25 cellular contexts compared by ENCODE assay signal in the genomic region with DNA sequence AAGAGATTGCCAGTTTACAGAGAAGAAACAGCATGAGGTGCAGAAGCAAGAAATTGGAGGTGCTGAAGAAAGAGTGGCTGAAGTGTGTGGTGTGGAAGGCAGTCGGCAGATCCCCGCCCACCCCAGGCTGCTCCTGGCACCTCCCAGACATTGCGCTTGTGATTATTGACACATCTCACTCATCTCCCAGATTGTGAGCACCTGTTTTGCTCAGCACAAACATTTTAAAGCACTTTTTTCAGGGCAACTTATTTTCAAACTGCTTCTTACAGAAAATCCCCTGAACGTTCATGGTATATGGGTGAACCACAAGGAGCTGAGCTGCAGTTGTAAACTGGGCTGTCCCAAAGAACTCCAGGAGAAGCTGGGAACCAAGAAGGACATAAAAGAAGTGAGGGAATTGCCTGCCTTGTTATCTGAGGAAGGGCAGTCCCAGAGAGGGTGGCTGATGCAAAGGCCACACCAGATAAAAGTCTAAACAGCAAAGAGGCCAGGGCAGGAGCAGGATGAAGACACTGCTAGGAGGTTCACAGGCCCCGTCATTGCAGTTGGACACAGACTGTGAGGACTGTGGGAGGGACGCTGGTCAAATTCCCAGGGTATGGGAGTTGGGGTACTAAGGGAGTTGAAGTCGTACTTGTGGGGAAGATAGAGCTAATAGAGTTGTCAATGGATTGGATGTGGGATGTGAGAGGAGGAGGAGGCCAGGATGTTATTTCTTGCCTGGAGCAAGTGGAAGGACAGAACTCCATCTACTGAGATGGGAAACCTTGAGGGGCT.
DNase-seq lines count a peak whose midpoint lies in the region; ATAC-seq and TF ChIP-seq lines count a peak whose summit lies in the region.
"Had no signal": no experiment of that assay in that cellular context is flagged by ENCODE, and none has a peak within 500 bp of the region (broad histone marks: within the 10 kb centered on the region; RNA-seq: fewer than 3 reads in every experiment).

No MANE protein-coding gene starts in this region.

- CTCF ChIA-PET in activated CD8-positive, alpha-beta memory T cell treated with anti-CD3 and anti-CD28 coated beads, Interleukin-2, amount 10 ng/mL, durations not matched to agents 7 days and 5 days (lab: Charles Lee) = interaction anchor here (0.8 to 2.6 kb wide), 2 partner anchors 14 to 71 kb away, joined by 3 to 10 read pairs; no protein-coding TSS in a partner anchor

- no peaks in the 10 kb centered on the region for H3K36me3 ChIP-seq in H7 (replicated peaks; ENCODE audit: control insufficient read depth, insufficient read depth, low read length)

- peak overlapping the region; percentile 76; the same call in 1 of the 2 replicates for H3K27ac ChIP-seq in HL-60 (replicated peaks)
- H3K27ac ChIP-seq: GM23248 had no signal

- no peak for TF ChIP-seq POLR2A in erythroblast (IDR thresholded peaks at IDR 0.05; ENCODE audit: low read length)

- H3K27ac Mint-ChIP-seq in activated CD8-positive, alpha-beta memory T cell treated with anti-CD3 and anti-CD28 coated beads, Interleukin-2, amount 10 ng/mL, durations not matched to agents 7 days and 5 days = peak overlapping the region; percentile 27
- peak overlapping the region; percentile 83 for H3K27ac Mint-ChIP-seq in stimulated activated effector memory CD8-positive, alpha-beta T cell treated with anti-CD3 and anti-CD28 coated beads, Interleukin-12 subunit alpha, Interleukin-12 subunit beta, amount 100 ng/mL, for 72 hours

- no peak for ATAC-seq in activated CD8-positive, alpha-beta memory T cell treated with anti-CD3 and anti-CD28 coated beads, Interleukin-2, amount 10 ng/mL, durations not matched to agents 7 days and 5 days
- ATAC-seq in stimulated activated effector memory CD8-positive, alpha-beta T cell treated with anti-CD3 and anti-CD28 coated beads, Interleukin-12 subunit alpha, Interleukin-12 subunit beta, amount 100 ng/mL, for 72 hours = no peak
- ATAC-seq: body of pancreas had no signal

- H3K27me3 ChIP-seq in HL-60 (ENCODE audit: insufficient read depth, poor library complexity, severe bottlenecking) (no peaks in the 10 kb centered on the region), H7 (ENCODE audit: control insufficient read depth, insufficient read depth, low read length) (no peaks in the 10 kb centered on the region)
- H3K27me3 ChIP-seq: BLaER1 treated with 17β-estradiol and CSF1 and Interleukin-3, amounts not matched to agents 10 nM and 100 nM; body of pancreas had no signal

- no peak for TF ChIP-seq CTCF in HL-60 (IDR thresholded peaks at IDR 0.05; ENCODE audit: insufficient read depth, low read length)

- H3K4me3 ChIP-seq in HL-60 (replicated peaks; ENCODE audit: insufficient read depth, low read length) = no peak overlapping the region
- no peak overlapping the region for H3K4me3 ChIP-seq in H7 (ENCODE audit: insufficient read depth, low read depth, low read length)
- H3K4me3 ChIP-seq: BLaER1 treated with 17β-estradiol and CSF1 and Interleukin-3, amounts not matched to agents 10 nM and 100 nM; body of pancreas; GM23248; lung had no signal

- no peak overlapping the region for H3K4me3 Mint-ChIP-seq in activated CD8-positive, alpha-beta memory T cell treated with anti-CD3 and anti-CD28 coated beads, Interleukin-2, amount 10 ng/mL, durations not matched to agents 7 days and 5 days
- no peak overlapping the region for H3K4me3 Mint-ChIP-seq in stimulated activated effector memory CD8-positive, alpha-beta T cell treated with anti-CD3 and anti-CD28 coated beads, Interleukin-12 subunit alpha, Interleukin-12 subunit beta, amount 100 ng/mL, for 72 hours

- H3K27me3 Mint-ChIP-seq in activated CD8-positive, alpha-beta memory T cell treated with anti-CD3 and anti-CD28 coated beads, Interleukin-2, amount 10 ng/mL, durations not matched to agents 7 days and 5 days = no peaks in the 10 kb centered on the region
- H3K27me3 Mint-ChIP-seq: stimulated activated naive CD8-positive, alpha-beta T cell treated with anti-CD3 and anti-CD28 coated beads, Interleukin-15, Interleukin-2, amounts not matched to agents 100 ng/mL and 50 ng/mL, for 24 hours had no signal

- DNase-seq in activated CD8-positive, alpha-beta memory T cell treated with anti-CD3 and anti-CD28 coated beads, Interleukin-2, amount 10 ng/mL, durations not matched to agents 7 days and 5 days = no peak
- DNase-seq in activated CD8-positive, alpha-beta memory T cell treated with anti-CD3 and anti-CD28 coated beads, Interleukin-2, amount 50 U/mL, for 48 hours = no peak
- DNase-seq in HL-60 (ENCODE audit: low read depth in 1 of 2, low spot score in 1 of 2) (no peak), erythroblast (lab: John Stamatoyannopoulos, UW) (peak; percentile 79 to 86), HPDE6-E6E7 (ENCODE audit: extremely low spot score) (no peak), SIG-M5 (lab: John Stamatoyannopoulos, UW) (no peak), H7 (no peak)
- no peak for DNase-seq in stimulated activated effector memory CD8-positive, alpha-beta T cell treated with anti-CD3 and anti-CD28 coated beads, Interleukin-12 subunit alpha, Interleukin-12 subunit beta, amount 100 ng/mL, for 72 hours (ENCODE audit: low spot score in 2 of 2)
- DNase-seq: ACHN; activated CD8-positive, alpha-beta memory T cell treated with anti-CD3 and anti-CD28 coated beads, Interleukin-2, amount 50 U/mL, for 4 hours; activated naive CD4-positive, alpha-beta T cell treated with Interleukin-2 at 50 U/mL for 16 hours; body of pancreas; DMS 273 treated with DMSO at 0.1 percent for 48 hours; effector memory CD4-positive, alpha-beta T cell; GM23248; NCI-H1092 treated with DMSO at 0.1 percent for 48 hours; NCI-H2029; NCI-H2227 treated with DMSO at 0.1 percent for 48 hours; NCI-H748 treated with DMSO at 0.1 percent for 48 hours; occipital lobe; stimulated activated CD4-positive, alpha-beta T cell treated with anti-CD3 and anti-CD28 coated beads, Interleukin-4, amount 100 ng/mL, for 1 hour; trophoblast cell had no signal

- peaks cover 92% of the 10 kb centered on the region for H3K4me1 Mint-ChIP-seq in activated CD8-positive, alpha-beta memory T cell treated with anti-CD3 and anti-CD28 coated beads, Interleukin-2, amount 10 ng/mL, durations not matched to agents 7 days and 5 days
- H3K4me1 Mint-ChIP-seq in stimulated activated effector memory CD8-positive, alpha-beta T cell treated with anti-CD3 and anti-CD28 coated beads, Interleukin-12 subunit alpha, Interleukin-12 subunit beta, amount 100 ng/mL, for 72 hours = peaks cover 96% of the 10 kb centered on the region

- no peaks in the 10 kb centered on the region for H3K9me3 Mint-ChIP-seq in activated CD8-positive, alpha-beta memory T cell treated with anti-CD3 and anti-CD28 coated beads, Interleukin-2, amount 10 ng/mL, durations not matched to agents 7 days and 5 days (ENCODE audit: low read depth)
- H3K9me3 Mint-ChIP-seq in stimulated activated effector memory CD8-positive, alpha-beta T cell treated with anti-CD3 and anti-CD28 coated beads, Interleukin-12 subunit alpha, Interleukin-12 subunit beta, amount 100 ng/mL, for 72 hours = no peaks in the 10 kb centered on the region
- H3K9me3 Mint-ChIP-seq: stimulated activated naive CD8-positive, alpha-beta T cell treated with anti-CD3 and anti-CD28 coated beads, Interleukin-15, Interleukin-2, amounts not matched to agents 100 ng/mL and 50 ng/mL, for 24 hours had no signal

- H3K36me3 Mint-ChIP-seq in activated CD8-positive, alpha-beta memory T cell treated with anti-CD3 and anti-CD28 coated beads, Interleukin-2, amount 10 ng/mL, durations not matched to agents 7 days and 5 days = peaks cover 29% of the 10 kb centered on the region
- H3K36me3 Mint-ChIP-seq in stimulated activated effector memory CD8-positive, alpha-beta T cell treated with anti-CD3 and anti-CD28 coated beads, Interleukin-12 subunit alpha, Interleukin-12 subunit beta, amount 100 ng/mL, for 72 hours = peaks cover 35% of the 10 kb centered on the region

Comparison
In these comparisons a context has a peak if more than half of its experiments do, and no peak if none do; other contexts are left out.
1. DNase-seq: peak in erythroblast (2 of 2); none in activated CD8-positive, alpha-beta memory T cell treated with anti-CD3 and anti-CD28 coated beads, Interleukin-2, amount 10 ng/mL, durations not matched to agents 7 days and 5 days (single experiment), activated CD8-positive, alpha-beta memory T cell treated with anti-CD3 and anti-CD28 coated beads, Interleukin-2, amount 50 U/mL, for 48 hours (single experiment), HL-60 (0 of 2), stimulated activated effector memory CD8-positive, alpha-beta T cell treated with anti-CD3 and anti-CD28 coated beads, Interleukin-12 subunit alpha, Interleukin-12 subunit beta, amount 100 ng/mL, for 72 hours (0 of 2), HPDE6-E6E7 (single experiment), SIG-M5 (single experiment) and H7 (single experiment).